ENCODE assay signal across 20 cellular contexts in genomic region chr13:47000166-47000565, GRCh38.
"Had no signal": no experiment of that assay in that cellular context is flagged by ENCODE, and none has a peak within 500 bp of the region (broad histone marks: within the 10 kb centered on the region; RNA-seq: fewer than 3 reads in every experiment).

No MANE protein-coding gene starts in this region.

- H3K27me3 ChIP-seq: neutrophil, stomach had no signal

- H3K27ac Mint-ChIP-seq: activated CD4-positive, alpha-beta T cell treated with anti-CD3 and anti-CD28 coated beads for 36 hours; activated CD8-positive, alpha-beta T cell treated with anti-CD3 and anti-CD28 coated beads, Interleukin-2, amount 10 ng/mL, durations not matched to agents 7 days and 5 days; activated naive CD8-positive, alpha-beta T cell treated with anti-CD3 and anti-CD28 coated beads, Interleukin-2, amount 50 U/mL, for 24 hours; activated T-helper 1 cell treated with anti-CD3 and anti-CD28 coated beads, Interleukin-12 subunit alpha, Interleukin-12 subunit beta, Interleukin-2, Interleukin-4 antibody, amounts not matched to agents 30 ng/mL and 10 ng/mL and 1 ng/mL, durations not matched to agents 14 hours and 24 hours and 36 hours; dendritic cell treated with granulocyte-macrophage colony-stimulating factor and Interleukin-4, amounts not matched to agents 40 ng/mL and 50 ng/mL, for 4 days; effector memory CD8-positive, alpha-beta T cell; naive thymus-derived CD4-positive, alpha-beta T cell had no signal

- H3K36me3 ChIP-seq: neutrophil, stomach, thoracic aorta, WERI-Rb-1 had no signal

- H3K9me3 ChIP-seq: neutrophil, stomach, thoracic aorta had no signal

- H3K9me3 Mint-ChIP-seq: activated naive CD8-positive, alpha-beta T cell treated with anti-CD3 and anti-CD28 coated beads, Interleukin-2, amount 50 U/mL, for 24 hours; activated T-helper 1 cell treated with anti-CD3 and anti-CD28 coated beads, Interleukin-12 subunit alpha, Interleukin-12 subunit beta, Interleukin-2, Interleukin-4 antibody, amounts not matched to agents 30 ng/mL and 10 ng/mL and 1 ng/mL, durations not matched to agents 14 hours and 24 hours and 36 hours; central memory CD8-positive, alpha-beta T cell; effector memory CD8-positive, alpha-beta T cell; naive thymus-derived CD4-positive, alpha-beta T cell had no signal

- ATAC-seq: activated CD4-positive, alpha-beta T cell treated with anti-CD3 and anti-CD28 coated beads for 36 hours; activated CD8-positive, alpha-beta T cell treated with anti-CD3 and anti-CD28 coated beads, Interleukin-2, amount 10 ng/mL, durations not matched to agents 7 days and 5 days; activated naive CD8-positive, alpha-beta T cell treated with anti-CD3 and anti-CD28 coated beads, Interleukin-2, amount 50 U/mL, for 24 hours; effector memory CD8-positive, alpha-beta T cell; foreskin keratinocyte; left cardiac atrium; naive thymus-derived CD4-positive, alpha-beta T cell had no signal

- H3K4me3 Mint-ChIP-seq: activated CD4-positive, alpha-beta T cell treated with anti-CD3 and anti-CD28 coated beads for 36 hours; activated CD8-positive, alpha-beta T cell treated with anti-CD3 and anti-CD28 coated beads, Interleukin-2, amount 10 ng/mL, durations not matched to agents 7 days and 5 days; activated naive CD8-positive, alpha-beta T cell treated with anti-CD3 and anti-CD28 coated beads, Interleukin-2, amount 50 U/mL, for 24 hours; activated T-helper 1 cell treated with anti-CD3 and anti-CD28 coated beads, Interleukin-12 subunit alpha, Interleukin-12 subunit beta, Interleukin-2, Interleukin-4 antibody, amounts not matched to agents 30 ng/mL and 10 ng/mL and 1 ng/mL, durations not matched to agents 14 hours and 24 hours and 36 hours; central memory CD8-positive, alpha-beta T cell; dendritic cell treated with granulocyte-macrophage colony-stimulating factor and Interleukin-4, amounts not matched to agents 40 ng/mL and 50 ng/mL, for 4 days; effector memory CD8-positive, alpha-beta T cell; naive thymus-derived CD4-positive, alpha-beta T cell had no signal

- H3K4me1 ChIP-seq: foreskin keratinocyte, stomach had no signal

- H3K4me1 Mint-ChIP-seq: activated CD4-positive, alpha-beta T cell treated with anti-CD3 and anti-CD28 coated beads for 36 hours; central memory CD8-positive, alpha-beta T cell had no signal

- DNase-seq: activated CD4-positive, alpha-beta T cell treated with anti-CD3 and anti-CD28 coated beads for 36 hours; activated CD8-positive, alpha-beta T cell treated with anti-CD3 and anti-CD28 coated beads, Interleukin-2, amount 10 ng/mL, durations not matched to agents 7 days and 5 days; activated naive CD4-positive, alpha-beta T cell; activated naive CD8-positive, alpha-beta T cell treated with anti-CD3 and anti-CD28 coated beads, Interleukin-2, amount 50 U/mL, for 24 hours; effector memory CD8-positive, alpha-beta T cell; erythroblast; left cardiac atrium; naive thymus-derived CD4-positive, alpha-beta T cell; posterior cingulate gyrus; stomach; T1000; WERI-Rb-1 had no signal

- H3K36me3 Mint-ChIP-seq: naive thymus-derived CD4-positive, alpha-beta T cell had no signal

- H3K27ac ChIP-seq: foreskin keratinocyte, neutrophil, skin epidermis, stomach, thoracic aorta, WERI-Rb-1 had no signal

- H3K4me3 ChIP-seq: lung, skin epidermis, stomach, thoracic aorta had no signal
